Comparison of ENCODE assay signal across 18 cellular contexts in genomic region chr3:46348811-46349482, GRCh38. TPM values are rescaled to one million over a fixed set of nuclear protein-coding genes. Genes with fewer than 3 reads are reported as not detected.
A peak's percentile ranks its signal among the peaks of the same experiment; 100 is the strongest.
DNase-seq lines count a peak whose midpoint lies in the region; ATAC-seq, FAIRE-seq and TF ChIP-seq lines count a peak whose summit lies in the region.
"Had no signal": no experiment of that assay in that cellular context is flagged by ENCODE, and none has a peak within 500 bp of the region (broad histone marks: within the 10 kb centered on the region; RNA-seq: fewer than 3 reads in every experiment).

No MANE protein-coding gene starts in this region.

- TF ChIP-seq RAD21 in GM12878 (IDR thresholded peaks at IDR 0.05; ENCODE audit: insufficient read depth, low read depth, low read length): no peak

- H3K79me2 ChIP-seq in OCI-LY3 (ENCODE audit: low read length): no peaks in the 10 kb centered on the region
- no peaks in the 10 kb centered on the region for H3K79me2 ChIP-seq in GM12878 (ENCODE audit: control insufficient read depth, insufficient read depth, low read length)

- H2AFZ ChIP-seq in OCI-LY3 (ENCODE audit: low read depth, low read length): no peak overlapping the region
- H2AFZ ChIP-seq in GM12878 (ENCODE audit: control insufficient read depth, low read depth, low read length): no peak overlapping the region; the same call in 1 of the 2 replicates

- peak overlapping the region in 1 of 2 donors; percentile 73 for H3K4me3 Mint-ChIP-seq in activated T-cell treated with anti-CD3 and anti-CD28 coated beads, Interleukin-2, amount 50 U/mL, for 72 hours
- H3K4me3 Mint-ChIP-seq in stimulated activated memory B cell treated with anti-CD40 and anti-IgM and Interleukin-4, amounts not matched to agents 10 μg/mL and 1 μg/mL and 100 μg/mL, for 72 hours: no peak overlapping the region
- H3K4me3 Mint-ChIP-seq in endothelial cell (ENCODE audit: unreplicated experiment): no peak overlapping the region

- no peak overlapping the region for H3K4me3 ChIP-seq in OCI-LY3 (ENCODE audit: low read length)
- no peak overlapping the region for H3K4me3 ChIP-seq in GM12878
- H3K4me3 ChIP-seq: ascending aorta had no signal

- H3K4me1 ChIP-seq in OCI-LY3 (ENCODE audit: low read length) (peaks cover 44% of the 10 kb centered on the region), GM12878 (ENCODE audit: control insufficient read depth, insufficient read depth, low read length) (peaks cover 28% of the 10 kb centered on the region)
- H3K4me1 ChIP-seq: ascending aorta had no signal

- peaks cover 10% of the 10 kb centered on the region for H3K36me3 ChIP-seq in OCI-LY3 (replicated peaks; ENCODE audit: low read depth, low read length)
- H3K36me3 ChIP-seq in GM12878 (ENCODE audit: control insufficient read depth in 2 of 2, insufficient read depth in 2 of 2, low read length in 1 of 2): no peaks in the 10 kb centered on the region
- H3K36me3 ChIP-seq: ascending aorta had no signal

- no peak for ATAC-seq in activated T-cell treated with anti-CD3 and anti-CD28 coated beads, Interleukin-2, amount 50 U/mL, for 72 hours (replicated peaks in 1 of 2)
- ATAC-seq in GM12878: no peak
- no peak for ATAC-seq in stimulated activated memory B cell treated with anti-CD40 and anti-IgM and Interleukin-4, amounts not matched to agents 10 μg/mL and 1 μg/mL and 100 μg/mL, for 72 hours
- ATAC-seq: PC-3, right cardiac atrium had no signal

- RAD21 ChIA-PET in GM12878 (lab: Charles Lee; ENCODE audit: unreplicated experiment): interaction anchor here (5.5 kb wide), 1 partner anchor 20 kb away, joined by 26 read pairs; no protein-coding TSS in a partner anchor

- H3K9ac ChIP-seq in OCI-LY3 (ENCODE audit: low read length) (no peak overlapping the region), GM12878 (ENCODE audit: control insufficient read depth, insufficient read depth, low read length) (no peak overlapping the region)

- H3K4me2 ChIP-seq in OCI-LY3 (ENCODE audit: low read length): peak overlapping the region; percentile 52
- H3K4me2 ChIP-seq in GM12878 (ENCODE audit: control insufficient read depth, insufficient read depth): peak overlapping the region; percentile 70

- H3K27ac ChIP-seq in OCI-LY3 (ENCODE audit: low read length): no peak overlapping the region
- H3K27ac ChIP-seq in GM12878 (ENCODE audit: control insufficient read depth, insufficient read depth): peak overlapping the region; percentile 59
- H3K27ac ChIP-seq: ascending aorta had no signal

- peaks cover 42% of the 10 kb centered on the region for H3K4me1 Mint-ChIP-seq in activated T-cell treated with anti-CD3 and anti-CD28 coated beads, Interleukin-2, amount 50 U/mL, for 72 hours (ENCODE audit: low read depth)
- H3K4me1 Mint-ChIP-seq in stimulated activated memory B cell treated with anti-CD40 and anti-IgM and Interleukin-4, amounts not matched to agents 10 μg/mL and 1 μg/mL and 100 μg/mL, for 72 hours: peaks cover 60% of the 10 kb centered on the region
- H3K4me1 Mint-ChIP-seq in endothelial cell (ENCODE audit: unreplicated experiment): peaks cover under 1% of the 10 kb centered on the region

- peaks cover 4% of the 10 kb centered on the region in 2 donors for H3K9me3 Mint-ChIP-seq in activated T-cell treated with anti-CD3 and anti-CD28 coated beads, Interleukin-2, amount 50 U/mL, for 72 hours
- H3K9me3 Mint-ChIP-seq in stimulated activated memory B cell treated with anti-CD40 and anti-IgM and Interleukin-4, amounts not matched to agents 10 μg/mL and 1 μg/mL and 100 μg/mL, for 72 hours: peaks cover 3% of the 10 kb centered on the region
- H3K9me3 Mint-ChIP-seq in endothelial cell (ENCODE audit: unreplicated experiment): no peaks in the 10 kb centered on the region

- DNase-seq in activated T-cell treated with anti-CD3 and anti-CD28 coated beads, Interleukin-2, amount 50 U/mL, for 72 hours: no peak
- no peak for DNase-seq in activated T-cell treated with anti-CD3 and anti-CD28 coated beads, Interleukin-2, amount 50 U/mL, for 48 hours
- DNase-seq in GM12878 (ENCODE audit: low read depth, low spot score): no peak
- DNase-seq in RCC 7860 (ENCODE audit: low spot score): no peak
- DNase-seq in endothelial cell (ENCODE audit: low spot score): no peak
- DNase-seq in NCI-H2196 (lab: John Stamatoyannopoulos, UW; ENCODE audit: unreplicated experiment): no peak
- DNase-seq: activated CD4-positive, alpha-beta T cell treated with anti-CD3 and anti-CD28 coated beads for 4 hours; activated effector memory CD4-positive, alpha-beta T cell treated with Interleukin-2 at 50 U/mL for 16 hours; NCI-H1048; NCI-H2107; NCI-H526 treated with DMSO at 0.1 percent for 48 hours; nucleus accumbens; PC-3; right cardiac atrium had no signal

- CTCF ChIA-PET in GM12878 (lab: Yijun Ruan, JAX): interaction anchor here (0.7 to 1.5 kb wide), 3 partner anchors 19 to 133 kb away, joined by 3 to 4 read pairs (median 4); no protein-coding TSS in a partner anchor

- SMC1A ChIA-PET in GM12878 (lab: Charles Lee; ENCODE audit: uncharacterized antibody, unreplicated experiment): interaction anchor here (1.3 to 4.1 kb wide), 2 partner anchors 13 to 20 kb away, joined by 3 to 31 read pairs; partner anchors contain the start of gene CCR5

- WGBS in GM12878 (ENCODE audit: insufficient coverage, insufficient replicate concordance, low lambda C conversion rate, missing lambda C conversion rate): 97% methylated on average over 3 of the region's 3 CpGs

- intact Hi-C loops in GM12878 (cut with micrococcal nuclease; ENCODE audit: unreplicated experiment): no loop called here

- POLR2A ChIA-PET in GM12878 (lab: Charles Lee): interaction anchor here (1.5 kb wide), 1 partner anchor 23 kb away, joined by 4 read pairs; no protein-coding TSS in a partner anchor

- TF ChIP-seq CTCF in OCI-LY3 (IDR thresholded peaks at IDR 0.05; ENCODE audit: low read depth, low read length) (no peak), GM12878 (IDR thresholded peaks at IDR 0.05 in 2 of 3, conservative IDR thresholded peaks at IDR 0.05 in 1 of 3; ENCODE audit: control insufficient read depth in 2 of 3, extremely low read depth in 1 of 3, insufficient read depth in 1 of 3, low read depth in 3 of 3, low read length in 3 of 3) (no peak), endothelial cell (IDR thresholded peaks at IDR 0.05; ENCODE audit: unreplicated experiment) (no peak)

- H3K36me3 Mint-ChIP-seq in activated T-cell treated with anti-CD3 and anti-CD28 coated beads, Interleukin-2, amount 50 U/mL, for 72 hours (ENCODE audit: insufficient read depth in 2 of 2): peaks cover 9% of the 10 kb centered on the region in 2 donors
- H3K36me3 Mint-ChIP-seq in stimulated activated memory B cell treated with anti-CD40 and anti-IgM and Interleukin-4, amounts not matched to agents 10 μg/mL and 1 μg/mL and 100 μg/mL, for 72 hours: no peaks in the 10 kb centered on the region
- no peaks in the 10 kb centered on the region for H3K36me3 Mint-ChIP-seq in endothelial cell (ENCODE audit: low read depth, unreplicated experiment)

- peak overlapping the region; percentile 76 for H3K27ac Mint-ChIP-seq in activated T-cell treated with anti-CD3 and anti-CD28 coated beads, Interleukin-2, amount 50 U/mL, for 72 hours
- peak overlapping the region; percentile 58 for H3K27ac Mint-ChIP-seq in stimulated activated memory B cell treated with anti-CD40 and anti-IgM and Interleukin-4, amounts not matched to agents 10 μg/mL and 1 μg/mL and 100 μg/mL, for 72 hours
- H3K27ac Mint-ChIP-seq in endothelial cell (ENCODE audit: unreplicated experiment): no peak overlapping the region

- no peaks in the 10 kb centered on the region for H4K20me1 ChIP-seq in OCI-LY3 (ENCODE audit: insufficient read depth, low read length)
- H4K20me1 ChIP-seq in GM12878 (ENCODE audit: control insufficient read depth, insufficient read depth): no peaks in the 10 kb centered on the region

- no peak for TF ChIP-seq EP300 in GM12878 (IDR thresholded peaks at IDR 0.05; ENCODE audit: borderline replicate concordance in 1 of 2, control insufficient read depth in 1 of 2, low read depth in 2 of 2, low read length in 2 of 2)

- TF ChIP-seq POLR2A in GM12878 (IDR thresholded peaks at IDR 0.05; ENCODE audit: low read depth, low read length): no peak

- no peak for FAIRE-seq in GM12878 (lab: Jason Lieb, UNC)
- FAIRE-seq in RCC 7860 (lab: Jason Lieb, UNC): no peak

- in situ Hi-C loops in GM12878 (cut with MboI): no loop called here

- peaks cover 23% of the 10 kb centered on the region for H3K9me3 ChIP-seq in OCI-LY3 (ENCODE audit: insufficient read depth, low read length)
- peaks cover 3% of the 10 kb centered on the region; the same call in 2 of the 3 replicates for H3K9me3 ChIP-seq in GM12878 (replicated peaks; ENCODE audit: control insufficient read depth, insufficient read depth, low read length)
- H3K9me3 ChIP-seq: ascending aorta had no signal

- H3K27me3 ChIP-seq in OCI-LY3 (ENCODE audit: low read depth, low read length) (peaks cover 32% of the 10 kb centered on the region), GM12878 (replicated peaks in 1 of 2; ENCODE audit: control insufficient read depth in 2 of 2, insufficient read depth in 2 of 2, low read length in 1 of 2) (no peaks in the 10 kb centered on the region; a peak in 1 of 4 replicates)
- H3K27me3 ChIP-seq: ascending aorta had no signal

- H3K27me3 Mint-ChIP-seq in activated T-cell treated with anti-CD3 and anti-CD28 coated beads, Interleukin-2, amount 50 U/mL, for 72 hours (ENCODE audit: low read depth): peaks cover 51% of the 10 kb centered on the region
- H3K27me3 Mint-ChIP-seq in stimulated activated memory B cell treated with anti-CD40 and anti-IgM and Interleukin-4, amounts not matched to agents 10 μg/mL and 1 μg/mL and 100 μg/mL, for 72 hours: no peaks in the 10 kb centered on the region
- H3K27me3 Mint-ChIP-seq in endothelial cell (ENCODE audit: unreplicated experiment): no peaks in the 10 kb centered on the region

- BruUV-seq in GM12878 (replicated peaks; lab: Mats Ljungman, UMichigan): no TSS peak

RNA-seq across cellular contexts. Expression of gene CCR2, which starts 5.0 kb away (rescaled TPM):
- total RNA-seq in activated T-cell treated with anti-CD3 and anti-CD28 coated beads, Interleukin-2, amount 50 U/mL, for 72 hours: under 1 TPM in 1 of 2 donors, not detected in 1; 0.46 TPM
- total RNA-seq in GM12878 (2013; cell fraction: nucleolus; rRNA removed): not detected in 2 replicates
- total RNA-seq in GM12878 (2014; rRNA removed) (3.6 and 4.4 TPM in 2 replicates), GM12878 (2014; rRNA removed; fragmentation: Illumina TruSeq; extraction: Trizol) (4.3 and 4.4 TPM in 2 replicates), GM12878 (2021) (2.5 and 3.5 TPM in 2 replicates), endothelial cell (ENCODE audit: unreplicated experiment) (not detected)
- 0.18 TPM for polyA plus RNA-seq in GM12878 (2011; ENCODE audit: low read depth)
- polyA plus RNA-seq in GM12878 (2011; rRNA removed) (not detected in 2 replicates), GM12878 (2014; fragmentation: Illumina TruSeq; extraction: Trizol) (3.6 and 4.1 TPM in 2 replicates), GM12878 (2014; fragmentation: Nextera tagmentation; extraction: Ambion mirVana) (1 to 10 TPM; 2.5 to 4.7 TPM), GM12878 (2014; rRNA removed) (2.1 and 2.7 TPM in 2 replicates), GM12878 (2016; fragmentation: Nextera tagmentation; extraction: Ambion mirVana) (1 to 10 TPM; 1.9 to 2.7 TPM)
- polyA plus RNA-seq in GM12878 (2011; cell fraction: cytosol; rRNA removed): not detected in 2 replicates
- polyA plus RNA-seq in GM12878 (2011; cell fraction: nucleus; rRNA removed): not detected in 2 replicates
- polyA plus RNA-seq in GM12878 (2012): 0.32 and 0.80 TPM in 2 replicates
- not detected in 2 replicates for polyA minus RNA-seq in GM12878 (2011; rRNA and poly(A)+ RNA removed)
- not detected in 2 replicates for polyA minus RNA-seq in GM12878 (2011; cell fraction: cytosol; rRNA and poly(A)+ RNA removed)
- polyA minus RNA-seq in GM12878 (2011; cell fraction: nucleus; rRNA and poly(A)+ RNA removed): not detected in 2 replicates
- total RNA-seq: fibroblast of villous mesenchyme, PC-3 had no signal

RNA-seq across cellular contexts. Expression of gene CCR5, which starts 21.8 kb away (rescaled TPM):
- 1 to 10 TPM in 1 of 2 donors, under 1 TPM in 1; 0.29 to 1.4 TPM for total RNA-seq in activated T-cell treated with anti-CD3 and anti-CD28 coated beads, Interleukin-2, amount 50 U/mL, for 72 hours
- not detected in 2 replicates for total RNA-seq in GM12878 (2013; cell fraction: nucleolus; rRNA removed)
- total RNA-seq in GM12878 (2014; rRNA removed) (0.17 and 0.27 TPM in 2 replicates), GM12878 (2014; rRNA removed; fragmentation: Illumina TruSeq; extraction: Trizol) (0.92 and 1.2 TPM in 2 replicates), GM12878 (2021) (1.2 TPM in 2 replicates), endothelial cell (ENCODE audit: unreplicated experiment) (not detected)
- polyA plus RNA-seq in GM12878 (2011; ENCODE audit: low read depth): 0.17 TPM
- polyA plus RNA-seq in GM12878 (2011; rRNA removed) (not detected in 2 replicates), GM12878 (2014; fragmentation: Illumina TruSeq; extraction: Trizol) (1.6 TPM in 2 replicates), GM12878 (2014; fragmentation: Nextera tagmentation; extraction: Ambion mirVana) (under 1 TPM; 0.21 to 0.51 TPM), GM12878 (2014; rRNA removed) (0.94 and 1.2 TPM in 2 replicates), GM12878 (2016; fragmentation: Nextera tagmentation; extraction: Ambion mirVana) (under 1 TPM; 0.49 to 0.82 TPM)
- polyA plus RNA-seq in GM12878 (2011; cell fraction: cytosol; rRNA removed): not detected in 2 replicates
- not detected in 2 replicates for polyA plus RNA-seq in GM12878 (2011; cell fraction: nucleus; rRNA removed)
- polyA plus RNA-seq in GM12878 (2012): 0.21 and 0.24 TPM in 2 replicates
- not detected in 2 replicates for polyA minus RNA-seq in GM12878 (2011; rRNA and poly(A)+ RNA removed)
- polyA minus RNA-seq in GM12878 (2011; cell fraction: cytosol; rRNA and poly(A)+ RNA removed): not detected in 2 replicates
- not detected in 2 replicates for polyA minus RNA-seq in GM12878 (2011; cell fraction: nucleus; rRNA and poly(A)+ RNA removed)
- total RNA-seq: ascending aorta, fibroblast of villous mesenchyme, PC-3 had no signal

RNA-seq across cellular contexts. Expression of gene CCRL2, which starts 58.1 kb away (rescaled TPM):
- 1 to 10 TPM; 2.5 to 3.2 TPM for total RNA-seq in activated T-cell treated with anti-CD3 and anti-CD28 coated beads, Interleukin-2, amount 50 U/mL, for 72 hours
- not detected in 2 replicates for total RNA-seq in GM12878 (2013; cell fraction: nucleolus; rRNA removed)
- total RNA-seq in GM12878 (2014; rRNA removed) (2.1 and 2.3 TPM in 2 replicates), GM12878 (2014; rRNA removed; fragmentation: Illumina TruSeq; extraction: Trizol) (1.8 and 2.2 TPM in 2 replicates), GM12878 (2021) (1.6 and 2.1 TPM in 2 replicates), endothelial cell (ENCODE audit: unreplicated experiment) (1.4 TPM)
- 1.1 TPM for polyA plus RNA-seq in GM12878 (2011; ENCODE audit: low read depth)
- polyA plus RNA-seq in GM12878 (2011; rRNA removed) (0.04 TPM in 1 of 2 replicates, not detected in the other), GM12878 (2014; fragmentation: Illumina TruSeq; extraction: Trizol) (1.7 and 2.1 TPM in 2 replicates), GM12878 (2014; fragmentation: Nextera tagmentation; extraction: Ambion mirVana) (1 to 10 TPM; 1.5 to 2.2 TPM), GM12878 (2014; rRNA removed) (1.6 and 2.5 TPM in 2 replicates), GM12878 (2016; fragmentation: Nextera tagmentation; extraction: Ambion mirVana) (1 to 10 TPM; 1.2 to 1.7 TPM)
- polyA plus RNA-seq in GM12878 (2011; cell fraction: cytosol; rRNA removed): 0.06 and 0.07 TPM in 2 replicates
- polyA plus RNA-seq in GM12878 (2011; cell fraction: nucleus; rRNA removed): 0.12 TPM in 1 of 2 replicates, not detected in the other
- polyA plus RNA-seq in GM12878 (2012): 0.66 and 0.84 TPM in 2 replicates
- polyA minus RNA-seq in GM12878 (2011; rRNA and poly(A)+ RNA removed): 0.52 TPM in 1 of 2 replicates, not detected in the other
- not detected in 2 replicates for polyA minus RNA-seq in GM12878 (2011; cell fraction: cytosol; rRNA and poly(A)+ RNA removed)
- not detected in 2 replicates for polyA minus RNA-seq in GM12878 (2011; cell fraction: nucleus; rRNA and poly(A)+ RNA removed)
- total RNA-seq: ascending aorta had no signal
